ENCODE assay signal across 20 cellular contexts in genomic region chr14:75459791-75460190, GRCh38. TPM values are rescaled to one million over a fixed set of nuclear protein-coding genes. Genes with fewer than 3 reads are reported as not detected.
A peak's percentile ranks its signal among the peaks of the same experiment; 100 is the strongest.
DNase-seq lines count a peak whose midpoint lies in the region; ATAC-seq and TF ChIP-seq lines count a peak whose summit lies in the region.
"Had no signal": no experiment of that assay in that cellular context is flagged by ENCODE, and none has a peak within 500 bp of the region (broad histone marks: within the 10 kb centered on the region; RNA-seq: fewer than 3 reads in every experiment).

No MANE protein-coding gene starts in this region.

- H4K8ac ChIP-seq in trophoblast cell (ENCODE audit: low read depth, low read length): no peak overlapping the region

- no peak for TF ChIP-seq CTCF in Loucy (conservative IDR thresholded peaks at IDR 0.05; ENCODE audit: low read length)
- no peak for TF ChIP-seq CTCF in esophagus squamous epithelium (IDR thresholded peaks at IDR 0.05)
- TF ChIP-seq CTCF in GM13977 (IDR thresholded peaks at IDR 0.05; ENCODE audit: extremely low read depth, insufficient read depth, missing control alignments): no peak
- no peak for TF ChIP-seq CTCF in foreskin keratinocyte (conservative IDR thresholded peaks at IDR 0.05)

- H3K9me3 ChIP-seq in BLaER1 (no peaks in the 10 kb centered on the region), Loucy (ENCODE audit: insufficient read depth, low read depth, low read length) (no peaks in the 10 kb centered on the region), esophagus squamous epithelium (no peaks in the 10 kb centered on the region), trophoblast cell (ENCODE audit: insufficient read depth, low read depth, low read length) (no peaks in the 10 kb centered on the region)
- H3K9me3 ChIP-seq: Caco-2, left lung, prostate gland, suprapubic skin had no signal

- H2AFZ ChIP-seq in Loucy (ENCODE audit: low read length) (no peak overlapping the region), trophoblast cell (ENCODE audit: insufficient read depth, low read length, poor library complexity) (no peak overlapping the region)

- H3K23ac ChIP-seq in trophoblast cell (ENCODE audit: low read length): no peak overlapping the region

- TF ChIP-seq POLR2A in esophagus squamous epithelium (IDR thresholded peaks at IDR 0.05): no peak

- H2BK120ac ChIP-seq in trophoblast cell (ENCODE audit: insufficient read depth, low read length, poor library complexity): no peak overlapping the region

- no peak overlapping the region for H3K4ac ChIP-seq in trophoblast cell (ENCODE audit: low read depth, low read length)

- WGBS in esophagus squamous epithelium, 2 donors: 86 to 89% methylated on average over 1 of the region's 1 CpG
- no CpG with 5 or more reads among the region's 1 CpG for WGBS in trophoblast cell (ENCODE audit: extremely low coverage, insufficient coverage, insufficient read length)

- no peak overlapping the region for H2BK5ac ChIP-seq in trophoblast cell (ENCODE audit: low read depth, low read length, poor library complexity)

- H2BK12ac ChIP-seq in trophoblast cell (ENCODE audit: low read length): no peak overlapping the region

- H4K20me1 ChIP-seq in BLaER1 (peaks cover 88% of the 10 kb centered on the region; the same call in 1 of the 2 replicates), Loucy (ENCODE audit: insufficient read depth, low read length, poor library complexity, severe bottlenecking) (no peaks in the 10 kb centered on the region)

- no peak overlapping the region for H3K4me3 ChIP-seq in BLaER1
- no peak overlapping the region for H3K4me3 ChIP-seq in Loucy (ENCODE audit: low read length, poor library complexity, severe bottlenecking)
- no peak overlapping the region for H3K4me3 ChIP-seq in esophagus squamous epithelium
- H3K4me3 ChIP-seq in trophoblast cell (ENCODE audit: low read depth, low read length): no peak overlapping the region
- H3K4me3 ChIP-seq: left lung, prostate gland, suprapubic skin had no signal

- H3K79me2 ChIP-seq in Loucy (ENCODE audit: insufficient read depth, low read length) (peaks cover 35% of the 10 kb centered on the region; the same call in 1 of the 2 replicates), trophoblast cell (ENCODE audit: control insufficient read depth, insufficient read depth, low read length, poor library complexity) (peaks cover 10% of the 10 kb centered on the region)

- peak overlapping the region; percentile 75 for H3K4me2 ChIP-seq in BLaER1
- H3K4me2 ChIP-seq in Loucy (ENCODE audit: low read depth, low read length, poor library complexity, severe bottlenecking): peak overlapping the region; percentile 76
- H3K4me2 ChIP-seq in trophoblast cell (ENCODE audit: low read length): no peak overlapping the region

- no peak for ATAC-seq in foreskin keratinocyte

- intact Hi-C loops in esophagus squamous epithelium (cut with DNase I): no loop called here

- H3K27me3 ChIP-seq in BLaER1: no peaks in the 10 kb centered on the region
- no peaks in the 10 kb centered on the region for H3K27me3 ChIP-seq in Loucy (ENCODE audit: insufficient read depth, low read length, poor library complexity, severe bottlenecking)
- H3K27me3 ChIP-seq in esophagus squamous epithelium: no peaks in the 10 kb centered on the region
- H3K27me3 ChIP-seq in trophoblast cell (ENCODE audit: insufficient read depth, low read length): no peaks in the 10 kb centered on the region
- no peaks in the 10 kb centered on the region for H3K27me3 ChIP-seq in foreskin keratinocyte
- H3K27me3 ChIP-seq: left lung, suprapubic skin had no signal

- H3F3A ChIP-seq in Loucy (ENCODE audit: low read depth): 0 out of 2 replicates have a peak, but pooled peaks cover 4% of the 10 kb centered on the region

- H3K36me3 ChIP-seq in BLaER1: peaks cover 63% of the 10 kb centered on the region
- H3K36me3 ChIP-seq in Loucy (ENCODE audit: insufficient read depth, low read length): peaks cover 17% of the 10 kb centered on the region; the same call in 1 of the 2 replicates
- H3K36me3 ChIP-seq in esophagus squamous epithelium: peaks cover 0 to 73% (median 0%) of the 10 kb centered on the region in 3 donors
- peaks cover 38 to 43% of the 10 kb centered on the region in 2 experiments for H3K36me3 ChIP-seq in trophoblast cell (ENCODE audit: control insufficient read depth in 1 of 2, insufficient read depth in 2 of 2, low read length in 2 of 2)
- H3K36me3 ChIP-seq: prostate gland had no signal

- peaks cover 9% of the 10 kb centered on the region for H3K79me1 ChIP-seq in trophoblast cell (ENCODE audit: low read length)

- H3K14ac ChIP-seq in trophoblast cell (ENCODE audit: low read length): no peak overlapping the region

- H3K27ac ChIP-seq in BLaER1 (peak overlapping the region; percentile 71; the same call in 1 of the 2 replicates), esophagus squamous epithelium (peak overlapping the region in 3 of 4 donors; percentile 36 to 61 (median 42)), trophoblast cell (ENCODE audit: low read depth, low read length) (no peak overlapping the region), foreskin keratinocyte (no peak overlapping the region)
- H3K27ac ChIP-seq: prostate gland had no signal

- H3K4me1 ChIP-seq in BLaER1 (peaks cover 43% of the 10 kb centered on the region), Loucy (ENCODE audit: insufficient read depth, low read length, poor library complexity, severe bottlenecking) (peaks cover 74% of the 10 kb centered on the region), esophagus squamous epithelium (peaks cover 19 to 58% (median 22%) of the 10 kb centered on the region in 3 donors), trophoblast cell (ENCODE audit: control insufficient read depth in 1 of 2, insufficient read depth in 2 of 2, low read length in 2 of 2) (peaks cover 29 to 32% of the 10 kb centered on the region in 2 experiments), foreskin keratinocyte (no peaks in the 10 kb centered on the region)
- H3K4me1 ChIP-seq: prostate gland had no signal

- H3K9ac ChIP-seq in BLaER1: no peak overlapping the region
- H3K9ac ChIP-seq in Loucy (ENCODE audit: low read depth, low read length, poor library complexity, severe bottlenecking): peak overlapping the region; percentile 77
- no peak overlapping the region for H3K9ac ChIP-seq in trophoblast cell (ENCODE audit: low read length)

- H3K18ac ChIP-seq in trophoblast cell (ENCODE audit: low read length): peak overlapping the region; percentile 16

- no peaks in the 10 kb centered on the region for H3K9me2 ChIP-seq in Loucy (replicated peaks; ENCODE audit: low read depth, low read length)

- no peak for DNase-seq in esophagus squamous epithelium (lab: John Stamatoyannopoulos, UW)
- no peak for DNase-seq in trophoblast cell
- no peak for DNase-seq in cerebellar cortex (ENCODE audit: low spot score)
- no peak for DNase-seq in DMS 273 treated with DMSO at 0.1 percent for 48 hours (lab: John Stamatoyannopoulos, UW)
- DNase-seq in GM13977 (ENCODE audit: low spot score): no peak
- DNase-seq in foreskin keratinocyte: no peak
- DNase-seq: ACHN; activated CD4-positive, alpha-beta T cell treated with anti-CD3 and anti-CD28 coated beads, Interleukin-2, amount 50 U/mL, for 1 hour; activated naive CD4-positive, alpha-beta T cell treated with anti-CD3 and anti-CD28 coated beads, Interleukin-2, amount 50 U/mL, for 16 hours; Caco-2; central memory CD4-positive, alpha-beta T cell; left lung; NCI-H1092; NCI-H187; NCI-H2227 treated with DMSO at 0.1 percent for 48 hours; NCI-H748 treated with DMSO at 0.1 percent for 48 hours had no signal

- no peak overlapping the region for H4K12ac ChIP-seq in trophoblast cell (ENCODE audit: low read depth, low read length)

- in situ Hi-C loops in GM13977 (cut with MboI; ENCODE audit: low pct_unique_long_range_greater_than_20kb, low sequenced_read_pairs, unreplicated experiment): no loop called here

- H2AK5ac ChIP-seq in trophoblast cell (ENCODE audit: low read length): no peak overlapping the region

- no peak overlapping the region for H4K91ac ChIP-seq in trophoblast cell (ENCODE audit: low read depth, low read length)

RNA-seq across cellular contexts. Expression of gene JDP2, which starts 32.0 kb away (rescaled TPM):
- total RNA-seq in esophagus squamous epithelium: 10 to 100 TPM; 20.9 to 41.8 (median 36.9) TPM
- polyA plus RNA-seq in trophoblast cell (2013): 39.5 and 42.3 TPM in 2 replicates
- 31.0 and 32.3 TPM in 2 replicates for total RNA-seq in foreskin keratinocyte
- 32.3 and 34.0 TPM in 2 replicates for polyA plus RNA-seq in foreskin keratinocyte

Comparison
In these comparisons a context has a peak if more than half of its experiments do, and no peak if none do; other contexts are left out.
1. H3K27ac ChIP-seq: peak in BLaER1 (single experiment) and esophagus squamous epithelium (3 of 4); none in trophoblast cell (single experiment) and foreskin keratinocyte (single experiment).